In the genomic region with DNA sequence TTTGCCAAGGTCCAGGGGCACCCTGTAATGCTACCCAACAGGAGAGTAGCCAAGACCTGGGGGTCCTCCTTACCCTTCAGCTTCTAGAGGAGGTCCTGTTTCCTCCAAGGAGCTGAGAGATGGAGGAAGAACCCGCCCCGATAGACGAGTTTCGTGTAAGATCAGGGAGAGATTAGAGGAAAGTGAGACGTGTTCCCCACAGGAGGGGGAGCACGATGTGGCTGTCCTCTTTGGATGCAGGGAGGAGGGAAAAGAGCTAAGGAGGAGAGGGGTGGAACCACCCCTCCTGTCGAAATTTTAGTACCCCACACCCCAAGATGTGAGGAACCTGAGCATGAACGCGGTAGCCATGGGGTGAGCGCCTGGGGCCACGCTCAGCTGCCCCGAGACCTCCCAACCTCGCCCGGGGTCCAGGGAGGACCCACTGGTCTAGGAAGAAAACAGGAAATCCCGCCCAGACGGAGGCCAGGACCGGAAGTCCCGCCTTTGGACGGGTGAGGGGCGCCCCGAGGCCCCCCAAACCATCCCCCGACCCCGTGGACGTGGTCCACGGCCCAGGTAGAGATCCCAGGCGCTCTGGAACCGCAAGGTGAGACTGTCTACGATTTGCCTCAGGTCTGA, we compare ENCODE assay signal across 8 cellular contexts. TPM values are rescaled to one million over a fixed set of nuclear protein-coding genes. Genes with fewer than 3 reads are reported as not detected.
DNase-seq lines count a peak whose midpoint lies in the region; ATAC-seq and TF ChIP-seq lines count a peak whose summit lies in the region.

No MANE protein-coding gene starts in this region.

- H3K4me3 ChIP-seq in fibroblast of the aortic adventitia (ENCODE audit: low read depth, low read length) (peak overlapping the region; percentile 100), neuron (ENCODE audit: low read length) (peak overlapping the region; percentile 80), aorta (ENCODE audit: low read length in 2 of 2) (peak overlapping the region; percentile 65 to 71)

- H3K4me1 ChIP-seq in neuron (ENCODE audit: insufficient read depth, low read length) = peaks cover 16% of the 10 kb centered on the region
- H3K4me1 ChIP-seq in aorta (ENCODE audit: control insufficient read depth in 1 of 2, insufficient read depth in 2 of 2, low read length in 2 of 2) = no peaks in the 10 kb centered on the region

- ATAC-seq in aorta (ENCODE audit: low FRiP score) (peak; percentile 19), HG03520 (IDR thresholded peaks at IDR 0.05; ENCODE audit: unreplicated experiment) (no peak)

- H3K9me3 ChIP-seq in neuron (ENCODE audit: low read length) (no peaks in the 10 kb centered on the region), aorta (ENCODE audit: control insufficient read depth, low read length) (no peaks in the 10 kb centered on the region)

- intact Hi-C loops in aorta (cut with DNase I) = no loop called here

- WGBS in aorta, 2 donors = 0 to 1% methylated on average over 28 of the region's 28 CpGs

- peak overlapping the region; percentile 33 to 89 for H3K27ac ChIP-seq in aorta (ENCODE audit: low read depth in 1 of 2, low read length in 2 of 2)

- TF ChIP-seq CTCF in fibroblast of the aortic adventitia (IDR thresholded peaks at IDR 0.05; ENCODE audit: insufficient read depth, low read length) = no peak

- DNase-seq in NCI-H345 (lab: John Stamatoyannopoulos, UW) (peak; percentile 32), NCI-H345 treated with DMSO at 0.1 percent for 48 hours (lab: John Stamatoyannopoulos, UW; ENCODE audit: unreplicated experiment) (no peak), NCI-H748 (lab: John Stamatoyannopoulos, UW; ENCODE audit: unreplicated experiment) (peak; percentile 73), fibroblast of the aortic adventitia (ENCODE audit: low read depth) (peak; percentile 49), aorta (peak; percentile 83 to 91)
- DNase-seq in activated T-cell treated with anti-CD3 and anti-CD28 coated beads, Interleukin-2, amount 50 U/mL, for 1 hour = peak; percentile 66

- H2AFZ ChIP-seq in neuron (ENCODE audit: low read depth, low read length) = no peak overlapping the region

- H3K27me3 ChIP-seq in neuron (ENCODE audit: insufficient read depth, low read length) (no peaks in the 10 kb centered on the region), aorta (ENCODE audit: control insufficient read depth in 1 of 2, insufficient read depth in 2 of 2, low read length in 1 of 2) (no peaks in the 10 kb centered on the region)

- H3K36me3 ChIP-seq in neuron (ENCODE audit: insufficient read depth, low read length) = peaks cover 14% of the 10 kb centered on the region
- peaks cover 0 to 4% of the 10 kb centered on the region in 2 donors for H3K36me3 ChIP-seq in aorta (ENCODE audit: control insufficient read depth in 1 of 2, insufficient read depth in 2 of 2, low read length in 1 of 2)

RNA-seq across cellular contexts. Expression of a gene that starts 1.2 kb away (rescaled TPM):
- total RNA-seq in fibroblast of the aortic adventitia (ENCODE audit: low replicate concordance) = 14.4 and 20.6 TPM in 2 replicates
- 10 to 100 TPM; 27.5 to 27.8 TPM for total RNA-seq in aorta
- polyA plus RNA-seq in aorta = 10 to 100 TPM; 24.4 to 44.6 TPM

RNA-seq across cellular contexts. Expression of a gene that starts 1.6 kb away (rescaled TPM):
- total RNA-seq in fibroblast of the aortic adventitia (ENCODE audit: low replicate concordance) = 16.3 and 17.1 TPM in 2 replicates
- total RNA-seq in aorta = 10 to 100 TPM; 41.1 to 52.4 TPM
- 100 to 1,000 TPM in 1 of 2 donors, 10 to 100 TPM in 1; 22.7 to 102 TPM for polyA plus RNA-seq in aorta

RNA-seq across cellular contexts. Expression of a gene that starts 8.5 kb away (rescaled TPM):
- total RNA-seq in fibroblast of the aortic adventitia (ENCODE audit: low replicate concordance) = 42.3 and 58.3 TPM in 2 replicates
- 10 to 100 TPM; 65.2 to 76.5 TPM for total RNA-seq in aorta
- 10 to 100 TPM; 23.7 to 93.0 TPM for polyA plus RNA-seq in aorta

RNA-seq across cellular contexts. Expression of a gene that starts 20.8 kb away (rescaled TPM):
- total RNA-seq in fibroblast of the aortic adventitia (ENCODE audit: low replicate concordance) = 1.1 TPM in 1 of 2 replicates, not detected in the other
- 1 to 10 TPM in 1 of 2 donors, under 1 TPM in 1; 0.84 to 7.2 TPM for total RNA-seq in aorta
- polyA plus RNA-seq in aorta = under 1 TPM in 1 of 2 donors, not detected in 1; 0.50 TPM

RNA-seq across cellular contexts. Expression of a gene that starts 25.0 kb away (rescaled TPM):
- total RNA-seq in fibroblast of the aortic adventitia (ENCODE audit: low replicate concordance) = 46.2 and 51.2 TPM in 2 replicates
- total RNA-seq in aorta = 100 to 1,000 TPM; 103 to 133 TPM
- polyA plus RNA-seq in aorta = 100 to 1,000 TPM in 1 of 2 donors, 10 to 100 TPM in 1; 50.0 to 142 TPM
